23 cellular contexts compared by ENCODE assay signal in genomic region chr12:50541139-50541538, GRCh38.
"Had no signal": no experiment of that assay in that cellular context is flagged by ENCODE, and none has a peak within 500 bp of the region (broad histone marks: within the 10 kb centered on the region; RNA-seq: fewer than 3 reads in every experiment).

No MANE protein-coding gene starts in this region.

- H3K9me3 ChIP-seq: gastrocnemius medialis, stomach, testis had no signal

- H3K36me3 ChIP-seq: gastrocnemius medialis, stomach had no signal

- H3K27ac Mint-ChIP-seq: endodermal cell, nephron progenitor cell, type B pancreatic cell had no signal

- FAIRE-seq: colon, kidney had no signal

- DNase-seq: activated CD4-positive, alpha-beta T cell treated with anti-CD3 and anti-CD28 coated beads, Interleukin-2, amount 10 ng/mL, durations not matched to agents 7 days and 5 days; activated CD8-positive, alpha-beta memory T cell treated with anti-CD3 and anti-CD28 coated beads, Interleukin-2, amount 50 U/mL, for 48 hours; activated naive CD4-positive, alpha-beta T cell treated with Interleukin-2 at 50 U/mL for 16 hours; activated naive CD8-positive, alpha-beta T cell treated with anti-CD3 and anti-CD28 coated beads, Interleukin-2, amount 50 U/mL, for 24 hours; anterior cingulate cortex; central memory CD4-positive, alpha-beta T cell; endodermal cell; erythroblast; gastrocnemius medialis; head of caudate nucleus; kidney; nephron progenitor cell; nucleus accumbens; stimulated activated CD4-positive, alpha-beta T cell treated with anti-CD3 and anti-CD28 coated beads, Interleukin-15, amount 100 ng/mL, for 24 hours; stimulated activated CD4-positive, alpha-beta T cell treated with anti-CD3 and anti-CD28 coated beads, Interleukin-2, amount 100 ng/mL, for 48 hours; stomach; T1000; testis had no signal

- ATAC-seq: activated CD4-positive, CD25-positive, alpha-beta regulatory T cell treated with anti-CD3 and anti-CD28 coated beads, Interleukin-2, amount 50 U/mL, for 24 hours; activated naive CD8-positive, alpha-beta T cell treated with anti-CD3 and anti-CD28 coated beads, Interleukin-2, amount 50 U/mL, for 24 hours; gastrocnemius medialis; left lobe of liver had no signal

- H3K4me3 Mint-ChIP-seq: activated CD4-positive, alpha-beta T cell treated with anti-CD3 and anti-CD28 coated beads, Interleukin-2, amount 10 ng/mL, durations not matched to agents 7 days and 5 days; activated naive CD8-positive, alpha-beta T cell treated with anti-CD3 and anti-CD28 coated beads, Interleukin-2, amount 50 U/mL, for 24 hours; brain; endodermal cell; nephron progenitor cell; type B pancreatic cell had no signal

- H3K9me3 Mint-ChIP-seq: activated CD4-positive, alpha-beta T cell treated with anti-CD3 and anti-CD28 coated beads, Interleukin-2, amount 10 ng/mL, durations not matched to agents 7 days and 5 days; activated naive CD8-positive, alpha-beta T cell treated with anti-CD3 and anti-CD28 coated beads, Interleukin-2, amount 50 U/mL, for 24 hours; endodermal cell; nephron progenitor cell; type B pancreatic cell had no signal

- H3K27me3 Mint-ChIP-seq: activated CD4-positive, alpha-beta T cell treated with anti-CD3 and anti-CD28 coated beads, Interleukin-2, amount 10 ng/mL, durations not matched to agents 7 days and 5 days; activated naive CD8-positive, alpha-beta T cell treated with anti-CD3 and anti-CD28 coated beads, Interleukin-2, amount 50 U/mL, for 24 hours; brain; type B pancreatic cell had no signal

- H3K27me3 ChIP-seq: gastrocnemius medialis, stomach, testis had no signal

- H3K27ac ChIP-seq: gastrocnemius medialis, stomach, testis had no signal

- H3K4me3 ChIP-seq: gastrocnemius medialis, stomach, testis had no signal
